Comparison of ENCODE assay signal across 8 cellular contexts in the genomic region with DNA sequence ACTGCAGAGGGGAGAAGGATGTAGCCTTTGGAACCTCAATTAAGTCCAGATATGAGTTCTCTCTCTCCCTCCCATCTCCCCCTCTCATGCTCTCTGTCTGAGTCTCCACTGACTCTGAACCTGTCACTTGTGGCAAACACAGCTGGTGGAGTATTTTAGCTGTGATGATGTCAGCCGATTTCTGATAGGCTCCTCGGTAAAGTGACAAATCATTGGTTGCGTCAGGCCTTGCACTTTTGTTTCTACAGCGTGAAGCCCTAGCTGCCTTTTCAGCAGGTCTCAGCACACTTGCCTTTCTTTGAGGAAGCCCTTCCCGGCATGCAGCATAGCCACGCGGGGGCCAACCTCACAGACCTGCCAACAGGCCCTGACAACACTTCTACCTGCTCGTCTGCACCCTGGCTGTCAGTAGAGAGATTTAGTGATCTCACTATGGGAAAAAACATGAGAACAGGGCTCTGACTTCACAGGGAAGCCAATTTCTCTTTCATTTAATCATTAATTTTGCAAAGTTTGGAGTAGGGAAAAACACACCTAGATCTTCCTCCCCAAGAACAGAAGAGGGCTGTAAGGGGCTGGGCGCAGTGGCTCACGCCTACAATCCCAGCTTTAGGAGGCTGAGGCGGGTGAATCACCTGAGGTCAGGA.
DNase-seq lines count a peak whose midpoint lies in the region; ATAC-seq and TF ChIP-seq lines count a peak whose summit lies in the region.

No MANE protein-coding gene starts in this region.

- TF ChIP-seq EP300 in neural cell (conservative IDR thresholded peaks at IDR 0.05; ENCODE audit: poor library complexity, severe bottlenecking): peak; percentile 72

- no peak for TF ChIP-seq CTCF in neural cell (IDR thresholded peaks at IDR 0.05; ENCODE audit: poor library complexity, severe bottlenecking)
- no peak for TF ChIP-seq CTCF in Calu3 (IDR thresholded peaks at IDR 0.05; ENCODE audit: unreplicated experiment)

- POLR2A ChIA-PET in activated CD8-positive, alpha-beta T cell treated with anti-CD3 and anti-CD28 coated beads, Interleukin-2, amount 10 ng/mL, durations not matched to agents 7 days and 5 days (lab: Charles Lee): interaction anchor here (0.6 to 1.3 kb wide), 4 partner anchors 10 to 445 kb away, joined by 3 to 5 read pairs (median 3); a partner anchor contains a TSS

- DNase-seq in NCI-H2196 treated with DMSO at 0.1 percent for 48 hours (lab: John Stamatoyannopoulos, UW; ENCODE audit: unreplicated experiment): peak; percentile 67
- peak; percentile 89 for DNase-seq in activated CD8-positive, alpha-beta T cell treated with anti-CD3 and anti-CD28 coated beads, Interleukin-2, amount 10 ng/mL, durations not matched to agents 7 days and 5 days
- peak; percentile 70 for DNase-seq in epithelial cell of prostate (ENCODE audit: low read depth, low spot score)
- peak; percentile 64 to 86 for DNase-seq in stimulated activated naive CD8-positive, alpha-beta T cell treated with anti-CD3 and anti-CD28 coated beads, Interleukin-15, amount 100 ng/mL, for 72 hours
- no peak for DNase-seq in Calu3

- no peaks in the 10 kb centered on the region for H3K27me3 Mint-ChIP-seq in activated CD8-positive, alpha-beta T cell treated with anti-CD3 and anti-CD28 coated beads, Interleukin-2, amount 10 ng/mL, durations not matched to agents 7 days and 5 days (ENCODE audit: low read depth)
- no peaks in the 10 kb centered on the region for H3K27me3 Mint-ChIP-seq in stimulated activated naive CD8-positive, alpha-beta T cell treated with anti-CD3 and anti-CD28 coated beads, Interleukin-15, amount 100 ng/mL, for 72 hours
- H3K27me3 Mint-ChIP-seq in Calu3 (ENCODE audit: unreplicated experiment): no peaks in the 10 kb centered on the region

- H3K9me2 ChIP-seq in neural cell (ENCODE audit: insufficient read depth, low read length): no peaks in the 10 kb centered on the region

- H3K4me1 Mint-ChIP-seq in activated CD8-positive, alpha-beta T cell treated with anti-CD3 and anti-CD28 coated beads, Interleukin-2, amount 10 ng/mL, durations not matched to agents 7 days and 5 days (ENCODE audit: low read depth): peaks cover 76% of the 10 kb centered on the region
- peaks cover 89% of the 10 kb centered on the region for H3K4me1 Mint-ChIP-seq in stimulated activated naive CD8-positive, alpha-beta T cell treated with anti-CD3 and anti-CD28 coated beads, Interleukin-15, amount 100 ng/mL, for 72 hours
- peaks cover 10% of the 10 kb centered on the region for H3K4me1 Mint-ChIP-seq in Calu3 (ENCODE audit: low read depth, unreplicated experiment)

- no peaks in the 10 kb centered on the region for H4K20me1 ChIP-seq in neural cell (ENCODE audit: insufficient read depth)

- no peaks in the 10 kb centered on the region for H3K9me3 Mint-ChIP-seq in activated CD8-positive, alpha-beta T cell treated with anti-CD3 and anti-CD28 coated beads, Interleukin-2, amount 10 ng/mL, durations not matched to agents 7 days and 5 days (ENCODE audit: insufficient read depth)
- no peaks in the 10 kb centered on the region for H3K9me3 Mint-ChIP-seq in stimulated activated naive CD8-positive, alpha-beta T cell treated with anti-CD3 and anti-CD28 coated beads, Interleukin-15, amount 100 ng/mL, for 72 hours
- H3K9me3 Mint-ChIP-seq in Calu3 (ENCODE audit: low read depth, unreplicated experiment): no peaks in the 10 kb centered on the region

- peaks cover 3% of the 10 kb centered on the region for H3K9me3 ChIP-seq in neural cell (ENCODE audit: low read length)

- BruUV-seq in Calu3 (replicated peaks; lab: Mats Ljungman, UMichigan): no TSS peak

- H3K36me3 ChIP-seq in neural cell (ENCODE audit: insufficient read depth, low read length): peaks cover 9% of the 10 kb centered on the region

- CTCF ChIA-PET in activated CD8-positive, alpha-beta T cell treated with anti-CD3 and anti-CD28 coated beads, Interleukin-2, amount 10 ng/mL, durations not matched to agents 7 days and 5 days (lab: Charles Lee): interaction anchor here (0.9 to 9.4 kb wide), 9 partner anchors 11 to 449 kb away, joined by 3 to 109 read pairs (median 4); a partner anchor contains a TSS
- CTCF ChIA-PET in Calu3 (lab: Charles Lee): no interaction called here

- H3K27me3 ChIP-seq in neural cell (ENCODE audit: insufficient read depth, low read depth, low read length): no peaks in the 10 kb centered on the region

- H3K9ac ChIP-seq in neural cell (ENCODE audit: low read length): peak overlapping the region; percentile 59

- no peak overlapping the region for H2AFZ ChIP-seq in neural cell (ENCODE audit: low read depth, low read length)

- H3K4me2 ChIP-seq in neural cell (ENCODE audit: low read length): no peak overlapping the region

- peak overlapping the region; percentile 94 for H3K27ac Mint-ChIP-seq in activated CD8-positive, alpha-beta T cell treated with anti-CD3 and anti-CD28 coated beads, Interleukin-2, amount 10 ng/mL, durations not matched to agents 7 days and 5 days
- H3K27ac Mint-ChIP-seq in stimulated activated naive CD8-positive, alpha-beta T cell treated with anti-CD3 and anti-CD28 coated beads, Interleukin-15, amount 100 ng/mL, for 72 hours: peak overlapping the region; percentile 96
- no peak overlapping the region for H3K27ac Mint-ChIP-seq in Calu3 (ENCODE audit: unreplicated experiment)

- peak; percentile 78 for ATAC-seq in GM18858 (IDR thresholded peaks at IDR 0.05; ENCODE audit: unreplicated experiment)
- ATAC-seq in HG02885 (IDR thresholded peaks at IDR 0.05; ENCODE audit: poor library complexity, unreplicated experiment): peak; percentile 84
- ATAC-seq in activated CD8-positive, alpha-beta T cell treated with anti-CD3 and anti-CD28 coated beads, Interleukin-2, amount 10 ng/mL, durations not matched to agents 7 days and 5 days: peak; percentile 74
- peak; percentile 88 for ATAC-seq in stimulated activated naive CD8-positive, alpha-beta T cell treated with anti-CD3 and anti-CD28 coated beads, Interleukin-15, amount 100 ng/mL, for 72 hours

- H3K36me3 Mint-ChIP-seq in activated CD8-positive, alpha-beta T cell treated with anti-CD3 and anti-CD28 coated beads, Interleukin-2, amount 10 ng/mL, durations not matched to agents 7 days and 5 days (ENCODE audit: low read depth): peaks cover 40% of the 10 kb centered on the region
- no peaks in the 10 kb centered on the region for H3K36me3 Mint-ChIP-seq in Calu3 (ENCODE audit: insufficient read depth, unreplicated experiment)

- H3F3A ChIP-seq in neural cell (ENCODE audit: insufficient read depth, low read length, poor library complexity, severe bottlenecking): peaks cover 2% of the 10 kb centered on the region

- intact Hi-C loops in Calu3 (cut with micrococcal nuclease; ENCODE audit: unreplicated experiment): no loop called here

- H3K4me3 Mint-ChIP-seq in activated CD8-positive, alpha-beta T cell treated with anti-CD3 and anti-CD28 coated beads, Interleukin-2, amount 10 ng/mL, durations not matched to agents 7 days and 5 days: peak overlapping the region; percentile 37
- peak overlapping the region; percentile 64 to 67 for H3K4me3 Mint-ChIP-seq in stimulated activated naive CD8-positive, alpha-beta T cell treated with anti-CD3 and anti-CD28 coated beads, Interleukin-15, amount 100 ng/mL, for 72 hours
- H3K4me3 Mint-ChIP-seq in Calu3 (ENCODE audit: low read depth, unreplicated experiment): no peak overlapping the region

- peak; percentile 16 for TF ChIP-seq RAD21 in neural cell (conservative IDR thresholded peaks at IDR 0.05)

- H3K27ac ChIP-seq in epithelial cell of prostate (peak overlapping the region; percentile 38), neural cell (ENCODE audit: low read length) (peak overlapping the region; percentile 89)

- H3K4me3 ChIP-seq in neural cell (ENCODE audit: low read length): peak overlapping the region; percentile 43

- H3K79me2 ChIP-seq in neural cell (replicated peaks; ENCODE audit: insufficient read depth, low read length): no peaks in the 10 kb centered on the region

TF ChIP-seq in neural cell, 6 proteins besides CTCF, POLR2A, EP300 and RAD21:
- no peak for TF ChIP-seq MXI1 (conservative IDR thresholded peaks at IDR 0.05; ENCODE audit: poor library complexity, severe bottlenecking)
- peak; percentile 39 for TF ChIP-seq SMC3 (conservative IDR thresholded peaks at IDR 0.05; ENCODE audit: poor library complexity)
- TF ChIP-seq POLR2AphosphoS5 (IDR thresholded peaks at IDR 0.05): peak; percentile 89
- TF ChIP-seq TAF1 (IDR thresholded peaks at IDR 0.05; ENCODE audit: low read depth): peak; percentile 60
- TF ChIP-seq, protein P1, sequence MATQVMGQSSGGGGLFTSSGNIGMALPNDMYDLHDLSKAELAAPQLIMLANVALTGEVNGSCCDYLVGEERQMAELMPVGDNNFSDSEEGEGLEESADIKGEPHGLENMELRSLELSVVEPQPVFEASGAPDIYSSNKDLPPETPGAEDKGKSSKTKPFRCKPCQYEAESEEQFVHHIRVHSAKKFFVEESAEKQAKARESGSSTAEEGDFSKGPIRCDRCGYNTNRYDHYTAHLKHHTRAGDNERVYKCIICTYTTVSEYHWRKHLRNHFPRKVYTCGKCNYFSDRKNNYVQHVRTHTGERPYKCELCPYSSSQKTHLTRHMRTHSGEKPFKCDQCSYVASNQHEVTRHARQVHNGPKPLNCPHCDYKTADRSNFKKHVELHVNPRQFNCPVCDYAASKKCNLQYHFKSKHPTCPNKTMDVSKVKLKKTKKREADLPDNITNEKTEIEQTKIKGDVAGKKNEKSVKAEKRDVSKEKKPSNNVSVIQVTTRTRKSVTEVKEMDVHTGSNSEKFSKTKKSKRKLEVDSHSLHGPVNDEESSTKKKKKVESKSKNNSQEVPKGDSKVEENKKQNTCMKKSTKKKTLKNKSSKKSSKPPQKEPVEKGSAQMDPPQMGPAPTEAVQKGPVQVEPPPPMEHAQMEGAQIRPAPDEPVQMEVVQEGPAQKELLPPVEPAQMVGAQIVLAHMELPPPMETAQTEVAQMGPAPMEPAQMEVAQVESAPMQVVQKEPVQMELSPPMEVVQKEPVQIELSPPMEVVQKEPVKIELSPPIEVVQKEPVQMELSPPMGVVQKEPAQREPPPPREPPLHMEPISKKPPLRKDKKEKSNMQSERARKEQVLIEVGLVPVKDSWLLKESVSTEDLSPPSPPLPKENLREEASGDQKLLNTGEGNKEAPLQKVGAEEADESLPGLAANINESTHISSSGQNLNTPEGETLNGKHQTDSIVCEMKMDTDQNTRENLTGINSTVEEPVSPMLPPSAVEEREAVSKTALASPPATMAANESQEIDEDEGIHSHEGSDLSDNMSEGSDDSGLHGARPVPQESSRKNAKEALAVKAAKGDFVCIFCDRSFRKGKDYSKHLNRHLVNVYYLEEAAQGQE (IDR thresholded peaks at IDR 0.05; ENCODE audit: borderline replicate concordance): peak; percentile 85
- no peak for TF ChIP-seq EZH2 (IDR thresholded peaks at IDR 0.05; ENCODE audit: borderline replicate concordance, insufficient read depth, low read length, poor library complexity, severe bottlenecking)
